In genomic region chr12:13887774-13888388, GRCh38 we compare ENCODE assay signal across 23 cellular contexts.
DNase-seq lines count a peak whose midpoint lies in the region; ATAC-seq, FAIRE-seq and TF ChIP-seq lines count a peak whose summit lies in the region.
"Had no signal": no experiment of that assay in that cellular context is flagged by ENCODE, and none has a peak within 500 bp of the region (broad histone marks: within the 10 kb centered on the region; RNA-seq: fewer than 3 reads in every experiment).

No MANE protein-coding gene starts in this region.

- in situ Hi-C loops in HepG2 (cut with HindIII; ENCODE audit: extremely low pct_ligation_motif_present, low pct_unique_long_range_greater_than_20kb) (no loop called here), transverse colon (cut with MboI; ENCODE audit: low pct_ligation_motif_present in 1 of 4, low pct_unique_long_range_greater_than_20kb in 1 of 4, low sequenced_read_pairs in 3 of 4) (no loop called here), HAP-1 (cut with MboI; ENCODE audit: low sequenced_read_pairs) (no loop called here)

- TF ChIP-seq EP300 in HepG2 (IDR thresholded peaks at IDR 0.05; ENCODE audit: low read depth in 2 of 2, low read length in 2 of 2) (no peak), HepG2 (CRISPR knock-in tag; IDR thresholded peaks at IDR 0.05; ENCODE audit: borderline replicate concordance) (no peak), transverse colon (IDR thresholded peaks at IDR 0.05; ENCODE audit: low read depth) (no peak)

- H4K20me1 ChIP-seq in HepG2 (ENCODE audit: insufficient read depth, low read length), result no peaks in the 10 kb centered on the region

- H3K27me3 ChIP-seq in HepG2 (ENCODE audit: control insufficient read depth in 1 of 2, insufficient read depth in 2 of 2, low read length in 2 of 2), result 0 out of 5 replicates have a peak, but pooled peaks cover 0 to 4% of the 10 kb centered on the region in 2 experiments
- H3K27me3 ChIP-seq in transverse colon, result no peaks in the 10 kb centered on the region
- peaks cover 3% of the 10 kb centered on the region; the same call in 1 of the 2 replicates for H3K27me3 ChIP-seq in HAP-1 (ENCODE audit: low read depth)

- no peak overlapping the region for H3K27ac Mint-ChIP-seq in Calu3 (ENCODE audit: unreplicated experiment)
- H3K27ac Mint-ChIP-seq: H9 had no signal

- DNase-seq in Calu3 (peak; percentile 34), NOMO-1 treated with dmso at 0.1 percent for 144 hours (lab: John Stamatoyannopoulos, UW; ENCODE audit: unreplicated experiment) (peak; percentile 7), HepG2 (ENCODE audit: low spot score) (no peak), transverse colon (peak; percentile 33), LoVo (ENCODE audit: low spot score) (no peak), HAP-1 (ENCODE audit: low spot score in 2 of 2) (no peak)
- DNase-seq: BE2C; DMS79 treated with DMSO at 0.1 percent for 48 hours; GM23248; H9; IMR-90; MV-4-11; NCI-H1105 treated with DMSO at 0.1 percent for 48 hours; NCI-H2029 treated with DMSO at 0.1 percent for 48 hours; NCI-H345; NCI-H524; NCI-H774; NK-92 treated with Interleukin-12 subunit alpha and Interleukin-12 subunit beta, amount 100 ng/mL, for 24 hours; Right ventricle myocardium superior had no signal

- no peaks in the 10 kb centered on the region for H3K36me3 Mint-ChIP-seq in Calu3 (ENCODE audit: insufficient read depth, unreplicated experiment)

- H2AFZ ChIP-seq in HepG2 (ENCODE audit: low read length), result no peak overlapping the region
- H2AFZ ChIP-seq: GM23248 had no signal

- no peaks in the 10 kb centered on the region for H3K27me3 Mint-ChIP-seq in Calu3 (ENCODE audit: unreplicated experiment)

- no peaks in the 10 kb centered on the region for H3K9me3 ChIP-seq in HepG2 (ENCODE audit: low read length)
- no peaks in the 10 kb centered on the region for H3K9me3 ChIP-seq in transverse colon
- no peaks in the 10 kb centered on the region for H3K9me3 ChIP-seq in HAP-1
- H3K9me3 ChIP-seq: BE2C had no signal

- H3K4me3 Mint-ChIP-seq in Calu3 (ENCODE audit: low read depth, unreplicated experiment), result no peak overlapping the region
- H3K4me3 Mint-ChIP-seq: H9 had no signal

- H3K9ac ChIP-seq in HepG2 (ENCODE audit: insufficient read depth, low read depth, low read length), result no peak overlapping the region
- H3K9ac ChIP-seq: GM23248, KMS-11 had no signal

- no peak for TF ChIP-seq RAD21 in HepG2 (CRISPR knock-in tag; IDR thresholded peaks at IDR 0.05)

- no peaks in the 10 kb centered on the region for H3K9me3 Mint-ChIP-seq in Calu3 (ENCODE audit: low read depth, unreplicated experiment)
- H3K9me3 Mint-ChIP-seq: H9 had no signal

- H3K4me1 ChIP-seq in HepG2 (ENCODE audit: insufficient read depth, low read length) (peaks cover 8% of the 10 kb centered on the region; the same call in 1 of the 2 replicates), transverse colon (peaks cover 0 to 10% (median 3%) of the 10 kb centered on the region in 4 donors), HAP-1 (no peaks in the 10 kb centered on the region)
- H3K4me1 ChIP-seq: BE2C had no signal

- peaks cover 10% of the 10 kb centered on the region for H3K4me1 Mint-ChIP-seq in Calu3 (ENCODE audit: low read depth, unreplicated experiment)

- no peak overlapping the region for H3K4me3 ChIP-seq in HepG2 (replicated peaks in 1 of 3; ENCODE audit: insufficient read depth in 1 of 3, low read depth in 2 of 3, low read length in 3 of 3)
- H3K4me3 ChIP-seq in transverse colon, result no peak overlapping the region
- H3K4me3 ChIP-seq in HAP-1, result no peak overlapping the region
- H3K4me3 ChIP-seq: GM23248 had no signal

- POLR2A ChIA-PET in HepG2 (lab: Yijun Ruan, JAX), result no interaction called here

- intact Hi-C loops in Calu3 (cut with micrococcal nuclease; ENCODE audit: unreplicated experiment) (no loop called here), HepG2 (cut with micrococcal nuclease; ENCODE audit: unreplicated experiment) (no loop called here), transverse colon (cut with DNase I; ENCODE audit: low total_unique reads) (no loop called here)

- no TSS peak for BruUV-seq in Calu3 (replicated peaks; lab: Mats Ljungman, UMichigan)
- BruUV-seq in HepG2 (replicated peaks; lab: Mats Ljungman, UMichigan), result no TSS peak

- H3K27ac ChIP-seq in HepG2 (ENCODE audit: extremely low read length, insufficient read depth, low read length), result no peak overlapping the region
- H3K27ac ChIP-seq in transverse colon, result peak overlapping the region in 3 of 4 donors; percentile 29 to 60 (median 55)
- H3K27ac ChIP-seq: GM23248, HL-60, KMS-11 had no signal

- CTCF ChIA-PET in Calu3 (lab: Charles Lee) (interaction anchor here (0.6 kb wide), 2 partner anchors 149 to 354 kb away, joined by 3 read pairs; no protein-coding TSS in a partner anchor), HepG2 (lab: Yijun Ruan, JAX; ENCODE audit: low intra/inter-chr PET ratio, low total read pairs) (no interaction called here)

- ATAC-seq in HepG2 (peak; percentile 78), GM21390 (IDR thresholded peaks at IDR 0.05; ENCODE audit: unreplicated experiment) (no peak)

- TF ChIP-seq POLR2A in HepG2 (IDR thresholded peaks at IDR 0.05; ENCODE audit: insufficient read depth in 1 of 2, low read depth in 2 of 2, low read length in 2 of 2) (no peak), transverse colon (IDR thresholded peaks at IDR 0.05) (no peak)

- FAIRE-seq in HepG2 (lab: Jason Lieb, UNC), result no peak
- FAIRE-seq: GM12891 had no signal

- H3K4me2 ChIP-seq in HepG2 (ENCODE audit: low read depth, low read length), result no peak overlapping the region
- H3K4me2 ChIP-seq: KMS-11 had no signal

- WGBS in HepG2 (ENCODE audit: low lambda C conversion rate), result 12% methylated on average over 8 of the region's 8 CpGs
- 49 to 56% methylated on average over 8 of the region's 8 CpGs for whole genome bisulfite sequencing in transverse colon (ENCODE audit: low coverage in 1 of 2), 2 donors

- no peaks in the 10 kb centered on the region for H3K79me2 ChIP-seq in HepG2 (ENCODE audit: insufficient read depth, low read length)

- TF ChIP-seq CTCF in Calu3 (IDR thresholded peaks at IDR 0.05; ENCODE audit: unreplicated experiment) (no peak), HepG2 (CRISPR knock-in tag; IDR thresholded peaks at IDR 0.05) (no peak), transverse colon (IDR thresholded peaks at IDR 0.05) (no peak)

- H3K36me3 ChIP-seq in HepG2 (replicated peaks in 1 of 2; ENCODE audit: control insufficient read depth in 1 of 2, insufficient read depth in 2 of 2, low read length in 2 of 2) (no peaks in the 10 kb centered on the region), transverse colon (no peaks in the 10 kb centered on the region), HAP-1 (replicated peaks) (no peaks in the 10 kb centered on the region)
- H3K36me3 ChIP-seq: BE2C had no signal

TF ChIP-seq in HepG2, 621 proteins besides CTCF, POLR2A, EP300 and RAD21:
- TF ChIP-seq ZFX (CRISPR knock-in tag; IDR thresholded peaks at IDR 0.05; ENCODE audit: low read depth) (no peak), CEBPB (IDR thresholded peaks at IDR 0.05; ENCODE audit: borderline replicate concordance, low read depth, low read length) (peak; percentile 66), HNRNPUL1 (IDR thresholded peaks at IDR 0.05; ENCODE audit: low read depth, low read length) (no peak), CEBPG (CRISPR knock-in tag; IDR thresholded peaks at IDR 0.05) (peak; percentile 47), ZNF451 (CRISPR knock-in tag; IDR thresholded peaks at IDR 0.05) (no peak), FOXM1 (CRISPR knock-in tag; IDR thresholded peaks at IDR 0.05) (no peak), ZNF484 (CRISPR knock-in tag; IDR thresholded peaks at IDR 0.05; ENCODE audit: borderline replicate concordance, low read depth) (no peak), ZNF180 (CRISPR knock-in tag; IDR thresholded peaks at IDR 0.05; ENCODE audit: borderline replicate concordance, low read depth) (no peak), ZNF879 (CRISPR knock-in tag; IDR thresholded peaks at IDR 0.05) (no peak)
TF ChIP-seq in HepG2: peak in this region for 2.

Comparison
In these comparisons a context has a peak if more than half of its experiments do, and no peak if none do; other contexts are left out.
1. DNase-seq: peak in Calu3 (single experiment), NOMO-1 treated with dmso at 0.1 percent for 144 hours (single experiment) and transverse colon (single experiment); none in HepG2 (single experiment), LoVo (single experiment) and HAP-1 (0 of 2).